In the genomic region with DNA sequence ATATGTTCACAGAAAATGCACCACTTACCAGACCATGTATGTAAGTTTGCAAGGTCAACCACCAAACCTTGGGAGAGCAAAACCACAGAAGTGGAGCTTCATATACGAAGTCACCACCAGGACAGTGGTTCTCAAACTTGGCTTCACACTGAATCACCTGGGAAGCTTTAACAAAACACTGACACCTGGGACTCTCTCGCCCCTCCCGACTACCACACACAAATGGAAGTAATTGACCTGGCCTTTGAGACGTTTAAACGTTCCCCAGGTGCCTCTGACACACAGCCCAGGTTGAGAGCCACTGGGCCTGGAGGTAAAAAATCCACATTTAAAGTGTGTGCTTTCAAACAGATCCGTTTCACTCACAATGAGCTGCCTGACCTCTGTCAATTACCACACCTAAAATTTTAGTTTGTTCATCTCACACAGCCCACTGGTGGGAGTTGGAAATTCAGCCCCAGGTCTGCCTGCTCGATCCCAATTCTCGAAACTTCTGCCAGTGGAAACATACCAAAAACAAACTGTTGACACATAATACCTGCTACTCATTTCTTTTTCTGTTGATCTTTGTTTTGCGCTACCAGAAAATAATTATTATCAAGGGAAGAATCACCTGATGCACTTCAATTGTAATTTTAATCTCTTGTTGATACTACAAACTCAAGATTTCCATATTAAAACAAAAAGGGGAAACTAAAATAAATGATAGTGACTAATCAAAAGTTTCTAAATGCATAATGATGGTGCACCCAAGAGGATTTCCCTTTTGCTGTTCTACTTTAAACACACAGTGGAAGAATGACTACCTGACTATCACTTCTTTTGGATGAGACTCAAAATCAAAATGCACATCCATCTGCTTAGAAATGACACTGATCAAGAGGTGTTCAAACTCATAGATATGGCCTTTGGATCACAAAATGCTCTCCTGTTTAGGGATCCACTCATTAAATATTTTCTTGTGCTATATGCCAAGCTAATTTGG, we compare ENCODE assay signal across 1 cellular context.
TF ChIP-seq lines count a peak whose summit lies in the region.

No MANE protein-coding gene starts in this region.

TF ChIP-seq in HepG2, 621 proteins besides CTCF, POLR2A, EP300 and RAD21:
- TF ChIP-seq, protein P1, sequence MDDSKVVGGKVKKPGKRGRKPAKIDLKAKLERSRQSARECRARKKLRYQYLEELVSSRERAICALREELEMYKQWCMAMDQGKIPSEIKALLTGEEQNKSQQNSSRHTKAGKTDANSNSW (CRISPR knock-in tag; IDR thresholded peaks at IDR 0.05; ENCODE audit: borderline replicate concordance): no peak
- no peak for TF ChIP-seq ZNF331 (CRISPR knock-in tag; IDR thresholded peaks at IDR 0.05)
- TF ChIP-seq ELF3 (CRISPR knock-in tag; IDR thresholded peaks at IDR 0.05): no peak
- no peak for TF ChIP-seq DPF2 (CRISPR knock-in tag; IDR thresholded peaks at IDR 0.05; ENCODE audit: borderline replicate concordance, low read depth)
- TF ChIP-seq CC2D1A (CRISPR knock-in tag; IDR thresholded peaks at IDR 0.05): no peak
- no peak for TF ChIP-seq ZNF629 (CRISPR knock-in tag; conservative IDR thresholded peaks at IDR 0.05)
- no peak for TF ChIP-seq ZFP36L1 (CRISPR knock-in tag; IDR thresholded peaks at IDR 0.05)
- TF ChIP-seq ZNF564 (CRISPR knock-in tag; IDR thresholded peaks at IDR 0.05): no peak
- TF ChIP-seq, protein P2, sequence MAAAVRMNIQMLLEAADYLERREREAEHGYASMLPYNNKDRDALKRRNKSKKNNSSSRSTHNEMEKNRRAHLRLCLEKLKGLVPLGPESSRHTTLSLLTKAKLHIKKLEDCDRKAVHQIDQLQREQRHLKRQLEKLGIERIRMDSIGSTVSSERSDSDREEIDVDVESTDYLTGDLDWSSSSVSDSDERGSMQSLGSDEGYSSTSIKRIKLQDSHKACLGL (CRISPR knock-in tag; IDR thresholded peaks at IDR 0.05): no peak
